Comparison of ENCODE assay signal across 8 cellular contexts in the genomic region with DNA sequence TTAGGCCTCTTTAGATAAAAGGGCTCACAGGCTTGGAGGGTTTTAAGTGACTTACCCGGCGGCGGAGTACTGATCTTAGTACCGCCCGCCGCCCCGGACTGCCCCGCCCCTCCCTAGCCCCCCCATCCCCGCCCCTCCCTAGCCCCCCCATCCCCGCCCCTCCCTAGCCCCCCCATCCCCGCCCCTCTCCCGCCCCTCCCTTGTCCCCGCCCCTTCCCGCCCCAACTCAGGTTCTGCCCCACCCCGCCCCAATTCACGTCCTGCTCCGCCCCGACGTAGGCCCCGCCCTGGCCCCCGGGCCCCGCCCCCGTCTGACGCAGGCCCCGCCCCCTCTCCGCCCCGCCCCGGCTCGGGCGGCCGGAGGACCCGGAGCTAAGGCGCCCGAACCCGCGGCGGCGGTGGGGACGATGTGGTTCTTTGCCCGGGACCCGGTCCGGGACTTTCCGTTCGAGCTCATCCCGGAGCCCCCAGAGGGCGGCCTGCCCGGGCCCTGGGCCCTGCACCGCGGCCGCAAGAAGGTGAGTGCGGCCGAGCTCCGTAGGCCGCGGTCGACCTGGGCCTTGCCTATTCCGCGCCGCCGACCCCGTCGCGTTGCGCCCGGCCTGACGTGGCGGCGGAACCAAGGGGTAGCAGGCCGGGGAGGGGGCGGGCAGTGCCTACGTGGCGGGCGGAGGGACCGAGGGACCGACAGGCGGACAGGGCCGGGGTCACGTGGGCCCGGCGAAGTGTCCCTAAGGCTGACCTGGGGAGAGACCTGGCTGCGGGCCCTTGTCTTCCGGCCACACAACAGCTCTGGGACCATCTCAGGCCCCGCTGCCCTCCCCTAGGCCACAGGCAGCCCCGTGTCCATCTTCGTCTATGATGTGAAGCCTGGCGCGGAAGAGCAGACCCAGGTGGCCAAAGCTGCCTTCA. TPM values are rescaled to one million over a fixed set of nuclear protein-coding genes. Genes with fewer than 3 reads are reported as not detected.
A peak's percentile ranks its signal among the peaks of the same experiment; 100 is the strongest.
DNase-seq lines count a peak whose midpoint lies in the region; ATAC-seq and TF ChIP-seq lines count a peak whose summit lies in the region.

SCYL1 (plus strand) TSS at position 337 of the 912 bp plus-strand sequence; CDS start at position 408, 71 bp downstream.

- H3K4me1 Mint-ChIP-seq in activated T-helper 2 cell treated with anti-CD3 and anti-CD28 coated beads, Interferon-gamma antibody, Interleukin-2, Interleukin-4, amounts not matched to agents 10 μg/mL and 5 μg/mL and 100 μg/mL, durations not matched to agents 14 hours and 24 hours and 36 hours (ENCODE audit: low read depth): peaks cover 39% of the 10 kb centered on the region
- H3K4me1 Mint-ChIP-seq in nephron: peaks cover 33% of the 10 kb centered on the region

- no peaks in the 10 kb centered on the region for H3K27me3 Mint-ChIP-seq in activated T-helper 2 cell treated with anti-CD3 and anti-CD28 coated beads, Interferon-gamma antibody, Interleukin-2, Interleukin-4, amounts not matched to agents 10 μg/mL and 5 μg/mL and 100 μg/mL, durations not matched to agents 14 hours and 24 hours and 36 hours (ENCODE audit: low read depth)
- peaks cover 6% of the 10 kb centered on the region for H3K27me3 Mint-ChIP-seq in nephron (ENCODE audit: low read depth)

- H3K36me3 Mint-ChIP-seq in activated T-helper 2 cell treated with anti-CD3 and anti-CD28 coated beads, Interferon-gamma antibody, Interleukin-2, Interleukin-4, amounts not matched to agents 10 μg/mL and 5 μg/mL and 100 μg/mL, durations not matched to agents 14 hours and 24 hours and 36 hours (ENCODE audit: low read depth): peaks cover 23% of the 10 kb centered on the region
- peaks cover 9% of the 10 kb centered on the region for H3K36me3 Mint-ChIP-seq in nephron (ENCODE audit: low read depth)

- DNase-seq in NCI-H345 (lab: John Stamatoyannopoulos, UW) (peak; percentile 64), NCI-H345 treated with DMSO at 0.1 percent for 48 hours (lab: John Stamatoyannopoulos, UW; ENCODE audit: unreplicated experiment) (no peak), RKO (ENCODE audit: low spot score) (peak; percentile 62), fibroblast of peridontal ligament (ENCODE audit: extremely low read depth) (peak; percentile 75)
- DNase-seq in activated T-helper 2 cell treated with anti-CD3 and anti-CD28 coated beads, Interferon-gamma antibody, Interleukin-2, Interleukin-4, amounts not matched to agents 10 μg/mL and 5 μg/mL and 100 μg/mL, durations not matched to agents 14 hours and 24 hours and 36 hours (ENCODE audit: low spot score): peak; percentile 74
- peak; percentile 86 for DNase-seq in stimulated activated naive CD8-positive, alpha-beta T cell treated with anti-CD3 and anti-CD28 coated beads, Interleukin-15, Interleukin-2, amounts not matched to agents 100 U/mL and 50 U/mL, for 24 hours

- peak within 1 kb of the TSS; percentile 86 for H3K27ac Mint-ChIP-seq in activated T-helper 2 cell treated with anti-CD3 and anti-CD28 coated beads, Interferon-gamma antibody, Interleukin-2, Interleukin-4, amounts not matched to agents 10 μg/mL and 5 μg/mL and 100 μg/mL, durations not matched to agents 14 hours and 24 hours and 36 hours
- H3K27ac Mint-ChIP-seq in nephron: peak within 1 kb of the TSS; percentile 93 to 95 (median 94)

- H3K4me3 Mint-ChIP-seq in activated T-helper 2 cell treated with anti-CD3 and anti-CD28 coated beads, Interferon-gamma antibody, Interleukin-2, Interleukin-4, amounts not matched to agents 10 μg/mL and 5 μg/mL and 100 μg/mL, durations not matched to agents 14 hours and 24 hours and 36 hours (ENCODE audit: low read depth): peak within 1 kb of the TSS; percentile 80
- peak within 1 kb of the TSS; percentile 85 to 91 (median 85) for H3K4me3 Mint-ChIP-seq in nephron

- peak; percentile 70 for ATAC-seq in HG03342 (IDR thresholded peaks at IDR 0.05; ENCODE audit: unreplicated experiment)
- ATAC-seq in stimulated activated naive CD8-positive, alpha-beta T cell treated with anti-CD3 and anti-CD28 coated beads, Interleukin-15, Interleukin-2, amounts not matched to agents 100 U/mL and 50 U/mL, for 24 hours: peak; percentile 85

- intact Hi-C loops in activated T-helper 2 cell treated with anti-CD3 and anti-CD28 coated beads, Interferon-gamma antibody, Interleukin-2, Interleukin-4, amounts not matched to agents 10 μg/mL and 5 μg/mL and 100 μg/mL, durations not matched to agents 14 hours and 24 hours and 36 hours (cut with micrococcal nuclease): loop anchor here (2.0 kb wide), 1 partner anchor 16 kb away; no protein-coding TSS in a partner anchor

- no peak for TF ChIP-seq CTCF in nephron (IDR thresholded peaks at IDR 0.05; ENCODE audit: unreplicated experiment in 3 of 3)

- no peaks in the 10 kb centered on the region for H3K9me3 Mint-ChIP-seq in activated T-helper 2 cell treated with anti-CD3 and anti-CD28 coated beads, Interferon-gamma antibody, Interleukin-2, Interleukin-4, amounts not matched to agents 10 μg/mL and 5 μg/mL and 100 μg/mL, durations not matched to agents 14 hours and 24 hours and 36 hours
- H3K9me3 Mint-ChIP-seq in nephron: no peaks in the 10 kb centered on the region

RNA-seq across cellular contexts. Expression of gene SCYL1, which starts in this region (rescaled TPM):
- 94.4 and 95.8 TPM in 2 replicates for total RNA-seq in activated T-helper 2 cell treated with anti-CD3 and anti-CD28 coated beads, Interferon-gamma antibody, Interleukin-2, Interleukin-4, amounts not matched to agents 10 μg/mL and 5 μg/mL and 100 μg/mL, durations not matched to agents 14 hours and 24 hours and 36 hours
